ENCODE assay signal across 21 cellular contexts in the genomic region with DNA sequence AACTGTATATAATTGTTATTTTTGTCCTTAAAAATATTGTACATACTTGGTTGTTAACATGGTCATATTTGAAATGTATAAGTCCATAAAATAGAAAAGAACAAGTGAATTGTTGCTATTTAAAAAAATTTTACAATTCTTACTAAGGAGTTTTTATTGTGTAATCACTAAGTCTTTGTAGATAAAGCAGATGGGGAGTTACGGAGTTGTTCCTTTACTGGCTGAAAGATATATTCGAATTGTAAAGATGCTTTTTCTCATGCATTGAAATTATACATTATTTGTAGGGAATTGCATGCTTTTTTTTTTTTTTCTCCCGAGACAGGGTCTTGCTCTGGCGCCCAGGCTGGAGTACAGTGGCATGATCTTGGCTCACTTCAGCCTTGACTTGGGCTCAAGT. TPM values are rescaled to one million over a fixed set of nuclear protein-coding genes. Genes with fewer than 3 reads are reported as not detected.
DNase-seq lines count a peak whose midpoint lies in the region; ATAC-seq, FAIRE-seq and TF ChIP-seq lines count a peak whose summit lies in the region.
"Had no signal": no experiment of that assay in that cellular context is flagged by ENCODE, and none has a peak within 500 bp of the region (broad histone marks: within the 10 kb centered on the region; RNA-seq: fewer than 3 reads in every experiment).

No MANE protein-coding gene starts in this region.

- no peak for TF ChIP-seq POLR2A in IMR-90 (IDR thresholded peaks at IDR 0.05; ENCODE audit: low read depth, low read length)
- TF ChIP-seq POLR2A in H54 (IDR thresholded peaks at IDR 0.05; ENCODE audit: low read depth, low read length) = no peak

- H3K4me3 ChIP-seq in IMR-90 (ENCODE audit: insufficient read depth, low read depth, low read length) (no peak overlapping the region), smooth muscle cell (no peak overlapping the region)
- no peak overlapping the region for H3K4me3 ChIP-seq in naive thymus-derived CD4-positive, alpha-beta T cell (ENCODE audit: low read length)

- H2BK15ac ChIP-seq in IMR-90 (ENCODE audit: low read depth, low read length) = no peak overlapping the region

- H3K79me1 ChIP-seq in IMR-90 (ENCODE audit: low read depth in 1 of 2, low read length in 2 of 2) = peaks cover 17 to 31% of the 10 kb centered on the region in 2 experiments

- no peak overlapping the region for H3K27ac ChIP-seq in IMR-90 (ENCODE audit: insufficient read depth, low read length)
- H3K27ac ChIP-seq in smooth muscle cell (ENCODE audit: low read depth) = peak overlapping the region; percentile 53
- H3K27ac ChIP-seq in naive thymus-derived CD4-positive, alpha-beta T cell (ENCODE audit: low read depth, low read length) = no peak overlapping the region
- H3K27ac ChIP-seq: RWPE1 had no signal

- no peak overlapping the region for H2BK5ac ChIP-seq in IMR-90 (ENCODE audit: low read depth, low read length, poor library complexity, severe bottlenecking)

- CTCF ChIA-PET in Calu3 (lab: Charles Lee) (no interaction called here), IMR-90 (lab: Yijun Ruan, JAX) (interaction anchor here (1.0 kb wide), 1 partner anchor 18 kb away, joined by 3 read pairs; no protein-coding TSS in a partner anchor)
- CTCF ChIA-PET in naive thymus-derived CD4-positive, alpha-beta T cell (lab: Charles Lee) = no interaction called here

- no peaks in the 10 kb centered on the region for H3K27me3 Mint-ChIP-seq in Calu3 (ENCODE audit: unreplicated experiment)
- H3K27me3 Mint-ChIP-seq in naive thymus-derived CD4-positive, alpha-beta T cell = no peaks in the 10 kb centered on the region
- H3K27me3 Mint-ChIP-seq: CD4-positive, alpha-beta T cell had no signal

- FAIRE-seq in H54 (lab: Jason Lieb, UNC) = no peak
- FAIRE-seq: GM12892, GM18507, H1 had no signal

- H3K4me2 ChIP-seq in IMR-90 (ENCODE audit: low read depth, low read length) (no peak overlapping the region), smooth muscle cell (peak overlapping the region; percentile 88)

- H3K27me3 ChIP-seq in IMR-90 (ENCODE audit: control insufficient read depth, insufficient read depth, low read length) (no peaks in the 10 kb centered on the region), smooth muscle cell (ENCODE audit: low read depth) (no peaks in the 10 kb centered on the region)
- H3K27me3 ChIP-seq in naive thymus-derived CD4-positive, alpha-beta T cell (ENCODE audit: control insufficient read depth in 2 of 2, insufficient read depth in 2 of 2, low read length in 2 of 2) = no peaks in the 10 kb centered on the region

- H4K5ac ChIP-seq in IMR-90 (ENCODE audit: low read depth, low read length) = no peak overlapping the region

- peaks cover 41% of the 10 kb centered on the region for H4K20me1 ChIP-seq in IMR-90 (ENCODE audit: insufficient read depth, low read length)
- peaks cover 73% of the 10 kb centered on the region for H4K20me1 ChIP-seq in smooth muscle cell (ENCODE audit: low read depth)

- peaks cover 64% of the 10 kb centered on the region for H3F3A ChIP-seq in smooth muscle cell (ENCODE audit: low read depth)

- H3K9ac ChIP-seq in IMR-90 (ENCODE audit: low read depth, low read length) (no peak overlapping the region), smooth muscle cell (ENCODE audit: low read depth) (no peak overlapping the region)

- no peaks in the 10 kb centered on the region for H3K9me3 Mint-ChIP-seq in Calu3 (ENCODE audit: low read depth, unreplicated experiment)
- peaks cover 0 to 4% (median 0%) of the 10 kb centered on the region in 11 donors for H3K9me3 Mint-ChIP-seq in naive thymus-derived CD4-positive, alpha-beta T cell
- H3K9me3 Mint-ChIP-seq: CD4-positive, alpha-beta T cell had no signal

- TF ChIP-seq CTCF in Calu3 (IDR thresholded peaks at IDR 0.05; ENCODE audit: unreplicated experiment) (no peak), IMR-90 (conservative IDR thresholded peaks at IDR 0.05; ENCODE audit: low read depth, low read length) (no peak), smooth muscle cell (IDR thresholded peaks at IDR 0.05; ENCODE audit: borderline replicate concordance, insufficient read depth, poor library complexity, severe bottlenecking) (no peak)

- peaks cover 99% of the 10 kb centered on the region for H3K36me3 Mint-ChIP-seq in Calu3 (ENCODE audit: insufficient read depth, unreplicated experiment)
- H3K36me3 Mint-ChIP-seq in naive thymus-derived CD4-positive, alpha-beta T cell = peaks cover 18 to 66% (median 51%) of the 10 kb centered on the region in 5 donors

- dilution Hi-C loops in IMR-90 (cut with HindIII; ENCODE audit: low sequenced_read_pairs, unreplicated experiment) = no loop called here

- H3K4me1 ChIP-seq in IMR-90 (ENCODE audit: control insufficient read depth, insufficient read depth, low read length) (peaks cover 5% of the 10 kb centered on the region), smooth muscle cell (ENCODE audit: low read depth) (no peaks in the 10 kb centered on the region)
- peaks cover 0 to 18% of the 10 kb centered on the region in 2 donors for H3K4me1 ChIP-seq in naive thymus-derived CD4-positive, alpha-beta T cell (ENCODE audit: control insufficient read depth in 2 of 2, insufficient read depth in 2 of 2, low read length in 2 of 2)

- H3K14ac ChIP-seq in IMR-90 (replicated peaks; ENCODE audit: low read depth, low read length) = no peak overlapping the region

- no peak overlapping the region for H3K4ac ChIP-seq in IMR-90 (ENCODE audit: low read depth, low read length)

- BruUV-seq in Calu3 (replicated peaks; lab: Mats Ljungman, UMichigan) (no TSS peak), IMR-90 (replicated peaks; lab: Mats Ljungman, UMichigan) (no TSS peak)

- POLR2A ChIA-PET in IMR-90 (lab: Charles Lee; ENCODE audit: unreplicated experiment) = no interaction called here
- POLR2A ChIA-PET in naive thymus-derived CD4-positive, alpha-beta T cell (lab: Charles Lee) = interaction anchor here (0.7 to 2.0 kb wide), 3 partner anchors 9 to 16 kb away, joined by 3 to 5 read pairs (median 4); a partner anchor contains a TSS

- intact Hi-C loops in Calu3 (cut with micrococcal nuclease; ENCODE audit: unreplicated experiment) = no loop called here
- intact Hi-C loops in IMR-90 (cut with micrococcal nuclease) = no loop called here
- intact Hi-C loops in naive thymus-derived CD4-positive, alpha-beta T cell (cut with micrococcal nuclease) = loop anchor here in 1 of 2 donors (10.0 kb wide), 1 partner anchor 1455 kb away; a partner anchor contains a TSS

- no peak for ATAC-seq in IMR-90 (ENCODE audit: low read depth)
- ATAC-seq in GM18520 (IDR thresholded peaks at IDR 0.05; ENCODE audit: unreplicated experiment) = no peak
- no peak for ATAC-seq in naive thymus-derived CD4-positive, alpha-beta T cell
- ATAC-seq: PC-3, SK-N-SH treated with all-trans-retinoic acid at 6 μM for 48 hours had no signal

- peak overlapping the region; percentile 75 for H3K4me3 Mint-ChIP-seq in Calu3 (ENCODE audit: low read depth, unreplicated experiment)
- no peak overlapping the region for H3K4me3 Mint-ChIP-seq in naive thymus-derived CD4-positive, alpha-beta T cell
- H3K4me3 Mint-ChIP-seq: CD4-positive, alpha-beta T cell had no signal

- H2BK120ac ChIP-seq in IMR-90 (ENCODE audit: low read depth, low read length) = no peak overlapping the region

- no CpG with 5 or more reads among the region's 4 CpGs for WGBS in IMR-90 (ENCODE audit: extremely low coverage in 2 of 2, insufficient read length in 1 of 2), 2 experiments
- WGBS in smooth muscle cell (ENCODE audit: low lambda C conversion rate) = 88% methylated on average over 4 of the region's 4 CpGs

- H3K56ac ChIP-seq in IMR-90 (ENCODE audit: extremely low read depth, insufficient read depth, low read length) = no peak overlapping the region

- H3K23ac ChIP-seq in IMR-90 (ENCODE audit: low read depth, low read length) = no peak overlapping the region

- H3K9me3 ChIP-seq in IMR-90 (ENCODE audit: control insufficient read depth, insufficient read depth, low read length) = no peaks in the 10 kb centered on the region
- H3K9me3 ChIP-seq in smooth muscle cell (replicated peaks; ENCODE audit: low read depth) = no peaks in the 10 kb centered on the region
- H3K9me3 ChIP-seq in naive thymus-derived CD4-positive, alpha-beta T cell (ENCODE audit: control insufficient read depth in 2 of 3, low read length in 3 of 3) = no peaks in the 10 kb centered on the region
- H3K9me3 ChIP-seq: Caco-2 had no signal

- DNase-seq in Calu3 (no peak), IMR-90 (no peak), kidney tubule cell (ENCODE audit: low spot score) (peak; percentile 48), smooth muscle cell (lab: John Stamatoyannopoulos, UW; ENCODE audit: unreplicated experiment) (no peak), H54 (ENCODE audit: insufficient read length, low spot score) (no peak)
- no peak for DNase-seq in naive thymus-derived CD4-positive, alpha-beta T cell
- DNase-seq: Caco-2; CD4-positive, alpha-beta T cell; EL; NCI-H1417; NCI-H187; NCI-H2107; NCI-H524 treated with DMSO at 0.1 percent for 48 hours; PC-3; SIG-M5 had no signal

- TF ChIP-seq RAD21 in IMR-90 (IDR thresholded peaks at IDR 0.05; ENCODE audit: low read length) = no peak

- peak overlapping the region; percentile 94 for H3K27ac Mint-ChIP-seq in Calu3 (ENCODE audit: unreplicated experiment)
- H3K27ac Mint-ChIP-seq in naive thymus-derived CD4-positive, alpha-beta T cell = peak overlapping the region in 3 of 9 donors; percentile 9 to 40 (median 36)
- H3K27ac Mint-ChIP-seq: CD4-positive, alpha-beta T cell had no signal

- peaks cover 11% of the 10 kb centered on the region for H3K9me1 ChIP-seq in IMR-90 (ENCODE audit: insufficient read depth, low read length)

- no peak overlapping the region for H3K18ac ChIP-seq in IMR-90 (ENCODE audit: low read depth, low read length)

- H2AK5ac ChIP-seq in IMR-90 (ENCODE audit: low read depth, low read length) = no peak overlapping the region

- in situ Hi-C loops in IMR-90 (cut with MboI; ENCODE audit: low sequenced_read_pairs) = no loop called here

- H3K79me2 ChIP-seq in smooth muscle cell (ENCODE audit: low read depth) = peaks cover 14% of the 10 kb centered on the region

- no peak overlapping the region for H4K91ac ChIP-seq in IMR-90 (ENCODE audit: insufficient read depth, low read depth, low read length)

- no peak overlapping the region for H2AFZ ChIP-seq in IMR-90 (replicated peaks; ENCODE audit: low read length, poor library complexity)
- H2AFZ ChIP-seq in smooth muscle cell (ENCODE audit: low read depth) = no peak overlapping the region

- H4K8ac ChIP-seq in IMR-90 (ENCODE audit: low read depth in 2 of 2, low read length in 2 of 2) = no peak overlapping the region

- H2AK9ac ChIP-seq in IMR-90 (replicated peaks; ENCODE audit: low read depth, low read length, poor library complexity) = no peak overlapping the region

- no peak overlapping the region for H2BK20ac ChIP-seq in IMR-90 (ENCODE audit: low read depth, low read length)

- H3K36me3 ChIP-seq in IMR-90 (ENCODE audit: control insufficient read depth, insufficient read depth, low read length) (peaks cover 40% of the 10 kb centered on the region), smooth muscle cell (ENCODE audit: low read depth) (peaks cover 39% of the 10 kb centered on the region)
- peaks cover 37 to 55% (median 38%) of the 10 kb centered on the region in 3 experiments for H3K36me3 ChIP-seq in naive thymus-derived CD4-positive, alpha-beta T cell (ENCODE audit: control insufficient read depth in 2 of 3, insufficient read depth in 3 of 3, low read length in 3 of 3)

- H3K4me1 Mint-ChIP-seq in Calu3 (ENCODE audit: low read depth, unreplicated experiment) = peaks cover 51% of the 10 kb centered on the region
- H3K4me1 Mint-ChIP-seq in naive thymus-derived CD4-positive, alpha-beta T cell = peaks cover 12 to 62% (median 48%) of the 10 kb centered on the region in 7 donors

RNA-seq across cellular contexts. Expression of a gene that starts 10.6 kb away (rescaled TPM):
- total RNA-seq in Calu3 (2022) (217 and 227 TPM in 2 replicates), IMR-90 (2012; rRNA removed) (35.0 and 43.0 TPM in 2 replicates), smooth muscle cell (236 and 307 TPM in 2 replicates)
- polyA plus RNA-seq in IMR-90 (2012; rRNA removed) (40.9 and 56.2 TPM in 2 replicates), smooth muscle cell (269 and 306 TPM in 2 replicates)
- polyA plus RNA-seq in IMR-90 (2012; cell fraction: cytosol; rRNA removed) = 42.6 and 52.3 TPM in 2 replicates
- polyA plus RNA-seq in IMR-90 (2012; cell fraction: nucleus; rRNA removed; ENCODE audit: low replicate concordance) = 482 and 691 TPM in 2 replicates
- 100 to 1,000 TPM; 108 to 913 (median 140) TPM for total RNA-seq in naive thymus-derived CD4-positive, alpha-beta T cell
- 10 to 100 TPM; 21.0 to 30.8 TPM for polyA plus RNA-seq in naive thymus-derived CD4-positive, alpha-beta T cell
